ENCODE assay signal across 8 cellular contexts in the genomic region with DNA sequence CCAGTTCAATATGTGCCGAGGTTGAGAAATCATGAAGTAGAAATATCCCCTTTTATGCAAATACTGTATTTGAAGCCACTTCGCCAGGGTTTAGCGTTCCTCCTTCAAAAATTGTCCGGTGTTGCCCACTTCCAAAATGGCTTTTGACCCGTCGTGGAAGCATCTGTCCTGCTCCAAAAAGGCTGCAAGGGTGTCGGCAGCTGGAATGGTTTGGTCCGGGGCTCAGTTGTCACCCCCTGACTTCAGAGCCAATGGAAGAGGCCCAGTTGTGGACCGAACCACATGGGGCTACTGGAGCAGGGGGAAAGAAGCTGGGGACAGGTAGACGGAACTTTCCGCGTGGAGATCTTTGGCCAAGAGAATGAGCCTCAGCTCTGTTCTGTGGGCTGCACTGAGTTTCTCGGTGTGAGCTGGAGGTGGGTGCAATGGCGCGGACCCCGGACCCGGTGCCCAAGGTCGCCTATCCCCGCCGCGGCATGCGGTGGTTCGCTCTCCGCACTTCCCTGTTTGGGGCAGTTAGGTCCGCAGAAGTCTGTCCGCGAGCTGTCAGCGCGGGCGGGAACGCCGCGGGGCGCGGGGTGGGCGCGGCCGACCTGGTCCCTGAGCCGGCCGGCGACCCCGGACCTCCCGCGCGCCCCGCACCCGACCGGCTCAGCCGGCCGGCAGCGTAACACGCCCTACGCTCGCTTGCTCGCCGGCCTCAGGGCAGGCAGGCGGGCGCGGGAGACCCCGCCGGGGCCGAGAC.
DNase-seq lines count a peak whose midpoint lies in the region; ATAC-seq lines count a peak whose summit lies in the region.

A gene (plus strand): TSS at position 527 of the 745 bp plus-strand sequence. CDS start 259 bp downstream, outside the sequence.

- peak; percentile 40 for ATAC-seq in GM19043 (IDR thresholded peaks at IDR 0.05; ENCODE audit: low read depth, unreplicated experiment)
- ATAC-seq in HG03442 (IDR thresholded peaks at IDR 0.05; ENCODE audit: unreplicated experiment) = peak; percentile 42

- DNase-seq in AG08395 (ENCODE audit: low spot score) (peak; percentile 92), NCI-H526 (lab: John Stamatoyannopoulos, UW) (peak; percentile 86 to 93), kidney tubule cell (ENCODE audit: low spot score) (peak; percentile 94)
- peak; percentile 92 for DNase-seq in activated CD4-positive, alpha-beta T cell treated with anti-CD3 and anti-CD28 coated beads for 48 hours
- DNase-seq in stimulated activated CD4-positive, alpha-beta T cell treated with anti-CD3 and anti-CD28 coated beads, Interleukin-1b, Interleukin-23, amount 100 ng/mL, for 1 hour (ENCODE audit: low read depth in 2 of 2) = peak; percentile 55 to 83

- H3K27ac ChIP-seq in cingulate gyrus (ENCODE audit: low read depth, low read length) = peak within 1 kb of the TSS; percentile 90

Comparison
In these comparisons a context has a peak if more than half of its experiments do, and no peak if none do; other contexts are left out.
1. Peak in every context shown above with its lines: DNase-seq, ATAC-seq and H3K27ac ChIP-seq.